ENCODE assay signal across 9 cellular contexts in genomic region chr11:96168623-96169022, GRCh38.
DNase-seq lines count a peak whose midpoint lies in the region; ATAC-seq and TF ChIP-seq lines count a peak whose summit lies in the region.
"Had no signal": no experiment of that assay in that cellular context is flagged by ENCODE, and none has a peak within 500 bp of the region (broad histone marks: within the 10 kb centered on the region; RNA-seq: fewer than 3 reads in every experiment).

No MANE protein-coding gene starts in this region.

- H3K27me3 ChIP-seq in neutrophil, result no peaks in the 10 kb centered on the region

- ATAC-seq in GM18858 (IDR thresholded peaks at IDR 0.05; ENCODE audit: unreplicated experiment), result no peak
- ATAC-seq in HG02840 (IDR thresholded peaks at IDR 0.05; ENCODE audit: low FRiP score, unreplicated experiment), result no peak

- peaks cover 14 to 18% of the 10 kb centered on the region in 2 experiments for H3K4me1 ChIP-seq in neutrophil (ENCODE audit: control insufficient read depth in 1 of 2, insufficient read depth in 1 of 2, low read depth in 1 of 2, low read length in 1 of 2)
- H3K4me1 ChIP-seq: parathyroid adenoma had no signal

- TF ChIP-seq CTCF in epithelial cell of esophagus (IDR thresholded peaks at IDR 0.05; ENCODE audit: insufficient read depth, low read depth, low read length, missing control alignments), result no peak
- no peak for TF ChIP-seq CTCF in neutrophil (IDR thresholded peaks at IDR 0.05)

- DNase-seq in Ammon's horn (ENCODE audit: low spot score) (peak; percentile 41), NOMO-1 treated with dmso at 0.1 percent for 144 hours (lab: John Stamatoyannopoulos, UW; ENCODE audit: unreplicated experiment) (peak; percentile 53), epithelial cell of esophagus (ENCODE audit: low read depth) (peak; percentile 93), DMS 273 treated with DMSO at 0.1 percent for 48 hours (lab: John Stamatoyannopoulos, UW) (no peak), NCI-H187 (lab: John Stamatoyannopoulos, UW) (no peak)

- H3K36me3 ChIP-seq in neutrophil, result no peaks in the 10 kb centered on the region

- no peaks in the 10 kb centered on the region for H3K9me3 ChIP-seq in neutrophil

- H3K4me3 ChIP-seq in epithelial cell of esophagus (ENCODE audit: low read length) (no peak overlapping the region), neutrophil (ENCODE audit: low read depth in 1 of 2, low read length in 1 of 2) (no peak overlapping the region)

- H3K27ac ChIP-seq in neutrophil, result peak overlapping the region; percentile 11
- H3K27ac ChIP-seq: parathyroid adenoma had no signal

Comparison
In these comparisons a context has a peak if more than half of its experiments do, and no peak if none do; other contexts are left out.
1. DNase-seq: peak in Ammon's horn (single experiment), NOMO-1 treated with dmso at 0.1 percent for 144 hours (single experiment) and epithelial cell of esophagus (single experiment); none in DMS 273 treated with DMSO at 0.1 percent for 48 hours (single experiment) and NCI-H187 (0 of 2).